ENCODE assay signal across 5 cellular contexts in the genomic region with DNA sequence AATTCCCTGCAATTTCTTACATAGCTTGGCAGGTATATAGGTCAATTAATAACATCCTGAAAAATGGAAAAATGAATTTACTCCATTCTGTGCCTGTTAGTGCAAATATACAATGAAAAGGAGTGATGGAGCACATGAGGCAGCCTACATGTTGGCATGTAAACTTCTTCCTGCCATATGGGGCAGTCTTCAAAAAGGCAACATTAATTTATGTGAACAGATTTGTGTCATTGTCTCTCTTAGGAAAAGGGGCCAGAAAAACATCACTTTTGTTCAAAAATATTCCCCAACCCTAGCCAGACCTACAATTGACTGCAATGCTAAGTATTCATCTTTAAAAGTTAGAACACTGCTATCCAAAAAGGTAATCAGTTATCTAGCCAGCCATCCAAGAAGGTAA.
"Had no signal": no experiment of that assay in that cellular context is flagged by ENCODE, and none has a peak within 500 bp of the region (broad histone marks: within the 10 kb centered on the region; RNA-seq: fewer than 3 reads in every experiment).

No MANE protein-coding gene starts in this region.

- H3K4me1 Mint-ChIP-seq: H9 had no signal

- H3K4me3 ChIP-seq: GM23338, K562 had no signal

- H3K4me3 Mint-ChIP-seq: GM23338, H9 had no signal

- DNase-seq: H9, HCEC 1CT, IMR-90 had no signal

- H3K27ac Mint-ChIP-seq: GM23338, H9 had no signal
